4 cellular contexts compared by ENCODE assay signal in the genomic region with DNA sequence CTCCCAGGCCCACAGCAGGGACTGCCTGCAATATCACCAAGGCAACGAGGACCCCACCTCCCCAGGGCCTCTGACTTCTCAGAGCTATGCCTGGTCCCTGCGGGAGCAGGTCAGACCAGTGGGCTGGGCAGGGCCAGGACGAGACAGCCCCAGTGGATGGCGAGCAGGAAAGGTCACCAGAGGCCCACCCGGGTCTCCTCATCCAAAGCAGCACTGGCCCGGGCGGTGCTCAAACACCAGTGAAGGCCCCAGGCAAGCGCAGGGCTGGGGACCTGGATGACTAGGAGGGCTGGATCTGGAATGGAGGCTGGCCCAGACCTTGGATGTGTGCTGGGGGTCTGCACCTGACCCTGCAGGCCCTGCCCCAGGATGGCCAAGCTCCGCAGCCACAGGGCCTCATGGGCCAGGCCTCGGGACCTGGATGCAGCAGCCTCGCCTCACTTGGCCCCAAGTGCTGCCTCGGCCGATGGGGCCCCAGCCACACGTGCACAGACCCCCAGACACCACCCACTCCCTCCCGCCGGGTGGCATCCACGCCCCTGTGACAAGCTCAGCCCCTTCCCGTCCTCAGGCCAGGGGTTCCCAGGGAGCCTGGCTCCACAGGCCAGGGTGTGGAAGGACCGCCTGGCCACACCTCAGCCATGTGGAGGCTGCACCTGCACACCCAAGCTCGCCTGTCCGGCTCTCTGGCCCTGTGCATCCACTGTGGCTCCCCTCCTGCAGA. TPM values are rescaled to one million over a fixed set of nuclear protein-coding genes. Genes with fewer than 3 reads are reported as not detected.
DNase-seq lines count a peak whose midpoint lies in the region; ATAC-seq, FAIRE-seq and TF ChIP-seq lines count a peak whose summit lies in the region.
"Not testable (repeated sequence)": the region's sequence is repeated elsewhere in the genome, so short reads cannot be mapped to it uniquely, and the experiment has no call there.

No MANE protein-coding gene starts in this region.

- not testable (repeated sequence) for H4K8ac ChIP-seq in trophoblast cell (ENCODE audit: low read depth, low read length)

- not testable (repeated sequence) for H3K9ac ChIP-seq in Loucy (ENCODE audit: low read depth, low read length, poor library complexity, severe bottlenecking); GM12878 (ENCODE audit: control insufficient read depth, insufficient read depth, low read length); trophoblast cell (ENCODE audit: low read length)

- H3K14ac ChIP-seq in trophoblast cell (ENCODE audit: low read length): not testable (repeated sequence)

- H3K18ac ChIP-seq in trophoblast cell (ENCODE audit: low read length): not testable (repeated sequence)

- TF ChIP-seq POLR2A in GM12878 (IDR thresholded peaks at IDR 0.05; ENCODE audit: low read depth, low read length): peak; percentile 34; the same call in 1 of the 2 replicates

- H3K4me2 ChIP-seq in Loucy (ENCODE audit: low read depth, low read length, poor library complexity, severe bottlenecking); GM12878 (ENCODE audit: control insufficient read depth, insufficient read depth); trophoblast cell (ENCODE audit: low read length): not testable (repeated sequence)

- H4K91ac ChIP-seq in trophoblast cell (ENCODE audit: low read depth, low read length): not testable (repeated sequence)

- H3K36me3 ChIP-seq in Loucy (ENCODE audit: insufficient read depth, low read length); GM12878 (ENCODE audit: control insufficient read depth in 2 of 2, insufficient read depth in 2 of 2, low read length in 1 of 2); trophoblast cell (ENCODE audit: control insufficient read depth in 1 of 2, insufficient read depth in 2 of 2, low read length in 2 of 2): not testable (repeated sequence)

- ATAC-seq in GM12878: not testable (repeated sequence)

- not testable (repeated sequence) for H3K79me1 ChIP-seq in trophoblast cell (ENCODE audit: low read length)

- H3K27ac ChIP-seq in GM12878 (ENCODE audit: control insufficient read depth, insufficient read depth); trophoblast cell (ENCODE audit: low read depth, low read length): not testable (repeated sequence)

- POLR2A ChIA-PET in GM12878 (lab: Charles Lee): not testable (repeated sequence)

- H4K20me1 ChIP-seq in Loucy (ENCODE audit: insufficient read depth, low read length, poor library complexity, severe bottlenecking): peaks cover 20% of the 10 kb centered on the region
- H4K20me1 ChIP-seq in GM12878 (ENCODE audit: control insufficient read depth, insufficient read depth): not testable (repeated sequence)

- TF ChIP-seq EP300 in GM12878 (IDR thresholded peaks at IDR 0.05; ENCODE audit: borderline replicate concordance in 1 of 2, control insufficient read depth in 1 of 2, low read depth in 2 of 2, low read length in 2 of 2): not testable (repeated sequence)

- H3K4me3 Mint-ChIP-seq in chondrocyte (ENCODE audit: unreplicated experiment): not testable (repeated sequence)

- TF ChIP-seq RAD21 in GM12878 (IDR thresholded peaks at IDR 0.05; ENCODE audit: insufficient read depth, low read depth, low read length): not testable (repeated sequence)

- TF ChIP-seq CTCF in Loucy (conservative IDR thresholded peaks at IDR 0.05; ENCODE audit: low read length); GM12878 (IDR thresholded peaks at IDR 0.05 in 2 of 3, conservative IDR thresholded peaks at IDR 0.05 in 1 of 3; ENCODE audit: control insufficient read depth in 2 of 3, extremely low read depth in 1 of 3, insufficient read depth in 1 of 3, low read depth in 3 of 3, low read length in 3 of 3); chondrocyte (IDR thresholded peaks at IDR 0.05): not testable (repeated sequence)

- H2BK5ac ChIP-seq in trophoblast cell (ENCODE audit: low read depth, low read length, poor library complexity): not testable (repeated sequence)

- not testable (repeated sequence) for H3K23ac ChIP-seq in trophoblast cell (ENCODE audit: low read length)

- peak overlapping the region; percentile 59 for H3K4ac ChIP-seq in trophoblast cell (ENCODE audit: low read depth, low read length)

- intact Hi-C loops in GM12878 (cut with micrococcal nuclease; ENCODE audit: unreplicated experiment): not testable (repeated sequence)

- H4K12ac ChIP-seq in trophoblast cell (ENCODE audit: low read depth, low read length): not testable (repeated sequence)

- not testable (repeated sequence) for H3K9me3 Mint-ChIP-seq in chondrocyte (ENCODE audit: low read depth)

- H3K79me2 ChIP-seq in Loucy (ENCODE audit: insufficient read depth, low read length) (peaks cover 97% of the 10 kb centered on the region), GM12878 (ENCODE audit: control insufficient read depth, insufficient read depth, low read length) (peaks cover 52% of the 10 kb centered on the region), trophoblast cell (ENCODE audit: control insufficient read depth, insufficient read depth, low read length, poor library complexity) (peaks cover 18% of the 10 kb centered on the region)

- H2AFZ ChIP-seq in Loucy (ENCODE audit: low read length); GM12878 (ENCODE audit: control insufficient read depth, low read depth, low read length); trophoblast cell (ENCODE audit: insufficient read depth, low read length, poor library complexity): not testable (repeated sequence)

- peak overlapping the region; percentile 29 for H3K4me3 ChIP-seq in Loucy (ENCODE audit: low read length, poor library complexity, severe bottlenecking)
- H3K4me3 ChIP-seq in GM12878; trophoblast cell (ENCODE audit: low read depth, low read length): not testable (repeated sequence)

- SMC1A ChIA-PET in GM12878 (lab: Charles Lee; ENCODE audit: uncharacterized antibody, unreplicated experiment): not testable (repeated sequence)

- not testable (repeated sequence) for H3K27me3 ChIP-seq in Loucy (ENCODE audit: insufficient read depth, low read length, poor library complexity, severe bottlenecking); GM12878 (replicated peaks in 1 of 2; ENCODE audit: control insufficient read depth in 2 of 2, insufficient read depth in 2 of 2, low read length in 1 of 2); trophoblast cell (ENCODE audit: insufficient read depth, low read length)

- BruUV-seq in GM12878 (replicated peaks; lab: Mats Ljungman, UMichigan): not testable (repeated sequence)

- not testable (repeated sequence) for H3F3A ChIP-seq in Loucy (ENCODE audit: low read depth)

- 99% methylated on average over 20 of the region's 21 CpGs for WGBS in GM12878 (ENCODE audit: insufficient coverage, insufficient replicate concordance, low lambda C conversion rate, missing lambda C conversion rate)
- WGBS in trophoblast cell (ENCODE audit: extremely low coverage, insufficient coverage, insufficient read length): no CpG with 5 or more reads among the region's 21 CpGs

- peaks cover 17% of the 10 kb centered on the region for H3K4me1 Mint-ChIP-seq in chondrocyte (ENCODE audit: low read depth)

- RAD21 ChIA-PET in GM12878 (lab: Charles Lee; ENCODE audit: unreplicated experiment): not testable (repeated sequence)

- not testable (repeated sequence) for DNase-seq in GM12878 (ENCODE audit: low read depth, low spot score); trophoblast cell
- peak; percentile 80 for DNase-seq in chondrocyte (ENCODE audit: low spot score)

- in situ Hi-C loops in GM12878 (cut with MboI): not testable (repeated sequence)

- H2BK120ac ChIP-seq in trophoblast cell (ENCODE audit: insufficient read depth, low read length, poor library complexity): not testable (repeated sequence)

- H2AK5ac ChIP-seq in trophoblast cell (ENCODE audit: low read length): not testable (repeated sequence)

- H3K9me3 ChIP-seq in Loucy (ENCODE audit: insufficient read depth, low read depth, low read length); GM12878 (replicated peaks; ENCODE audit: control insufficient read depth, insufficient read depth, low read length); trophoblast cell (ENCODE audit: insufficient read depth, low read depth, low read length): not testable (repeated sequence)

- H3K4me1 ChIP-seq in Loucy (ENCODE audit: insufficient read depth, low read length, poor library complexity, severe bottlenecking): peaks cover 30% of the 10 kb centered on the region
- not testable (repeated sequence) for H3K4me1 ChIP-seq in GM12878 (ENCODE audit: control insufficient read depth, insufficient read depth, low read length); trophoblast cell (ENCODE audit: control insufficient read depth in 1 of 2, insufficient read depth in 2 of 2, low read length in 2 of 2)

- not testable (repeated sequence) for H3K27me3 Mint-ChIP-seq in chondrocyte (ENCODE audit: low read depth)

- not testable (repeated sequence) for H2BK12ac ChIP-seq in trophoblast cell (ENCODE audit: low read length)

- CTCF ChIA-PET in GM12878 (lab: Yijun Ruan, JAX): not testable (repeated sequence)

- H3K27ac Mint-ChIP-seq in chondrocyte (ENCODE audit: unreplicated experiment): not testable (repeated sequence)

- FAIRE-seq in GM12878 (lab: Jason Lieb, UNC): not testable (repeated sequence)

- H3K36me3 Mint-ChIP-seq in chondrocyte (ENCODE audit: low read depth): not testable (repeated sequence)

- H3K9me2 ChIP-seq in Loucy (replicated peaks; ENCODE audit: low read depth, low read length): not testable (repeated sequence)

RNA-seq across cellular contexts. Expression of a gene that starts 4.7 kb away (rescaled TPM):
- 49.6 and 51.6 TPM in 2 replicates for total RNA-seq in GM12878 (2013; cell fraction: nucleolus; rRNA removed)
- total RNA-seq in GM12878 (2014; rRNA removed) (49.5 and 55.4 TPM in 2 replicates), GM12878 (2014; rRNA removed; fragmentation: Illumina TruSeq; extraction: Trizol) (124 and 132 TPM in 2 replicates), GM12878 (2021) (73.1 and 85.0 TPM in 2 replicates), chondrocyte (9.4 to 22.3 TPM (median 19.8 TPM) in 3 replicates)
- polyA plus RNA-seq in GM12878 (2011; ENCODE audit: low read depth): 17.7 TPM
- polyA plus RNA-seq in GM12878 (2011; rRNA removed) (42.0 and 83.6 TPM in 2 replicates), GM12878 (2014; fragmentation: Illumina TruSeq; extraction: Trizol) (95.7 and 101 TPM in 2 replicates), GM12878 (2014; fragmentation: Nextera tagmentation; extraction: Ambion mirVana) (10 to 100 TPM; 26.0 to 68.0 TPM), GM12878 (2014; rRNA removed) (38.5 and 51.0 TPM in 2 replicates), GM12878 (2016; fragmentation: Nextera tagmentation; extraction: Ambion mirVana) (10 to 100 TPM; 90.9 to 95.1 TPM)
- 19.7 and 19.8 TPM in 2 replicates for polyA plus RNA-seq in GM12878 (2011; cell fraction: cytosol; rRNA removed)
- 62.4 and 63.9 TPM in 2 replicates for polyA plus RNA-seq in GM12878 (2011; cell fraction: nucleus; rRNA removed)
- 23.3 and 40.5 TPM in 2 replicates for polyA plus RNA-seq in GM12878 (2012)
- polyA minus RNA-seq in GM12878 (2011; rRNA and poly(A)+ RNA removed): 25.7 and 32.0 TPM in 2 replicates
- polyA minus RNA-seq in GM12878 (2011; cell fraction: cytosol; rRNA and poly(A)+ RNA removed): 22.6 and 25.8 TPM in 2 replicates
- 21.8 and 28.6 TPM in 2 replicates for polyA minus RNA-seq in GM12878 (2011; cell fraction: nucleus; rRNA and poly(A)+ RNA removed)
- 38.9 and 49.2 TPM in 2 replicates for polyA plus RNA-seq in trophoblast cell (2013)

RNA-seq across cellular contexts. Expression of a gene that starts 56.3 kb away (rescaled TPM):
- total RNA-seq in GM12878 (2013; cell fraction: nucleolus; rRNA removed): 0.42 and 0.73 TPM in 2 replicates
- total RNA-seq in GM12878 (2014; rRNA removed) (0.44 and 0.68 TPM in 2 replicates), GM12878 (2014; rRNA removed; fragmentation: Illumina TruSeq; extraction: Trizol) (0.45 and 0.74 TPM in 2 replicates), GM12878 (2021) (2.0 and 2.2 TPM in 2 replicates), chondrocyte (125 to 174 TPM (median 136 TPM) in 3 replicates)
- polyA plus RNA-seq in GM12878 (2011; ENCODE audit: low read depth): 0.12 TPM
- polyA plus RNA-seq in GM12878 (2011; rRNA removed) (5.1 and 5.4 TPM in 2 replicates), GM12878 (2014; fragmentation: Illumina TruSeq; extraction: Trizol) (0.40 and 0.43 TPM in 2 replicates), GM12878 (2014; fragmentation: Nextera tagmentation; extraction: Ambion mirVana) (under 1 TPM; 0.05 to 0.14 TPM), GM12878 (2014; rRNA removed) (0.42 and 0.43 TPM in 2 replicates), GM12878 (2016; fragmentation: Nextera tagmentation; extraction: Ambion mirVana) (under 1 TPM; 0.44 to 0.58 TPM)
- polyA plus RNA-seq in GM12878 (2011; cell fraction: cytosol; rRNA removed): 4.6 and 5.0 TPM in 2 replicates
- polyA plus RNA-seq in GM12878 (2011; cell fraction: nucleus; rRNA removed): 5.8 and 6.3 TPM in 2 replicates
- 0.11 and 0.20 TPM in 2 replicates for polyA plus RNA-seq in GM12878 (2012)
- 17.4 and 20.8 TPM in 2 replicates for polyA minus RNA-seq in GM12878 (2011; rRNA and poly(A)+ RNA removed)
- 7.2 and 7.6 TPM in 2 replicates for polyA minus RNA-seq in GM12878 (2011; cell fraction: cytosol; rRNA and poly(A)+ RNA removed)
- 8.6 and 14.7 TPM in 2 replicates for polyA minus RNA-seq in GM12878 (2011; cell fraction: nucleus; rRNA and poly(A)+ RNA removed)
- 40.3 and 40.4 TPM in 2 replicates for polyA plus RNA-seq in trophoblast cell (2013)

Comparison
In these comparisons a context has a peak if more than half of its experiments do, and no peak if none do; other contexts are left out.
1. RNA of a gene that starts 56.3 kb away (total RNA-seq): 125 to 174 TPM in chondrocyte; 0.42 to 2.2 TPM in GM12878; every median in the first group is over 10 times any median in the second.